In the genomic region with DNA sequence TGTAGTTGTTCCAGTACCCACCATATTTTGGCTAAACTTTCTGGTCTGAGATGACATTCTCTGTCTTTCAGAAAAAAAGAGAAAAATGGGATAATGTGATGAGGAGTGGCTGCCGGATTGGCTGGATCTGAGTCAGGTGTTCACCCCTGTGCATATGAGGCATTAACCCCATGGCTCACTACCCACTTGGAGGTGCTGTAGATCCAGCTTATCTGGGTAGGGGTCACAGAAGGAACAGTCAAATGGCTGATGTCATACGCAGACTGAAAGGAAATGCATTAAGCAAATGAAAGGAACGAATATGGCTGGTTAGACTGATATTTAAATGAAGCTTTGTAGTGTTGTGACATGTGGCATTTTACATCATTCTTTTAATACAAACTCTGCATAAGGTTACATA, we compare ENCODE assay signal across 18 cellular contexts. TPM values are rescaled to one million over a fixed set of nuclear protein-coding genes. Genes with fewer than 3 reads are reported as not detected.
DNase-seq lines count a peak whose midpoint lies in the region; FAIRE-seq and TF ChIP-seq lines count a peak whose summit lies in the region.
"Had no signal": no experiment of that assay in that cellular context is flagged by ENCODE, and none has a peak within 500 bp of the region (broad histone marks: within the 10 kb centered on the region; RNA-seq: fewer than 3 reads in every experiment).

No MANE protein-coding gene starts in this region.

- H4K8ac ChIP-seq in H9 (replicated peaks; ENCODE audit: insufficient read length, low read depth, low read length) = no peak overlapping the region
- no peak overlapping the region for H4K8ac ChIP-seq in neuronal stem cell (ENCODE audit: low read depth, low read length)

- no peak overlapping the region for H3K18ac ChIP-seq in H9 (ENCODE audit: insufficient read length, low read depth, low read length)
- no peak overlapping the region for H3K18ac ChIP-seq in neuronal stem cell (ENCODE audit: low read length)

- H3K27me3 ChIP-seq in H9 (ENCODE audit: insufficient read depth, low read length) (no peaks in the 10 kb centered on the region), astrocyte (ENCODE audit: insufficient read depth, low read length) (no peaks in the 10 kb centered on the region), neuronal stem cell (ENCODE audit: control insufficient read depth in 3 of 3, insufficient read depth in 3 of 3, low read depth in 1 of 3, low read length in 3 of 3) (no peaks in the 10 kb centered on the region)
- H3K27me3 ChIP-seq: BLaER1 treated with 17β-estradiol and CSF1 and Interleukin-3, amounts not matched to agents 10 nM and 100 nM had no signal

- no peak overlapping the region for H2BK20ac ChIP-seq in H9 (ENCODE audit: low read depth, low read length, poor library complexity, severe bottlenecking)

- H2AK5ac ChIP-seq in H9 (ENCODE audit: insufficient read length, low read length) (no peak overlapping the region), neuronal stem cell (ENCODE audit: low read depth, low read length) (no peak overlapping the region)

- H3K4me1 ChIP-seq in H9 (ENCODE audit: insufficient read depth, low read length) = peaks cover 13% of the 10 kb centered on the region
- H3K4me1 ChIP-seq in astrocyte (ENCODE audit: insufficient read depth, low read length) = no peaks in the 10 kb centered on the region
- H3K4me1 ChIP-seq in neuronal stem cell (ENCODE audit: control insufficient read depth in 2 of 2, insufficient read depth in 1 of 2, low read depth in 1 of 2, low read length in 2 of 2) = peaks cover 6% of the 10 kb centered on the region in 2 donors

- CTCF ChIA-PET in activated naive CD4-positive, alpha-beta T cell treated with anti-CD3 and anti-CD28 coated beads for 36 hours (lab: Charles Lee) = no interaction called here
- CTCF ChIA-PET in activated naive CD4-positive, alpha-beta T cell treated with anti-CD3 and anti-CD28 coated beads, Interleukin-2, amount 10 ng/mL, durations not matched to agents 7 days and 5 days (lab: Charles Lee) = no interaction called here

- H3K4me1 Mint-ChIP-seq in activated naive CD4-positive, alpha-beta T cell treated with anti-CD3 and anti-CD28 coated beads for 36 hours (ENCODE audit: low read depth) = peaks cover 50% of the 10 kb centered on the region
- H3K4me1 Mint-ChIP-seq in activated naive CD4-positive, alpha-beta T cell treated with anti-CD3 and anti-CD28 coated beads, Interleukin-2, amount 10 ng/mL, durations not matched to agents 7 days and 5 days = peaks cover 20% of the 10 kb centered on the region
- H3K4me1 Mint-ChIP-seq in H9 = peaks cover 56 to 71% of the 10 kb centered on the region in 2 experiments
- peaks cover 10% of the 10 kb centered on the region for H3K4me1 Mint-ChIP-seq in astrocyte (ENCODE audit: low read depth, unreplicated experiment)
- peaks cover 39% of the 10 kb centered on the region for H3K4me1 Mint-ChIP-seq in nephron progenitor cell

- H2BK120ac ChIP-seq in H9 (ENCODE audit: low read depth, low read length, poor library complexity, severe bottlenecking) (no peak overlapping the region), neuronal stem cell (ENCODE audit: low read depth, low read length) (no peak overlapping the region)

- H2AFZ ChIP-seq in H9 (ENCODE audit: low read length) (no peak overlapping the region), astrocyte (ENCODE audit: low read depth, low read length) (no peak overlapping the region), neuronal stem cell (ENCODE audit: low read length) (no peak overlapping the region)

- H3K79me2 ChIP-seq in H9 (ENCODE audit: insufficient read depth, low read length) (no peaks in the 10 kb centered on the region; the same call in 1 of the 2 replicates), astrocyte (ENCODE audit: insufficient read depth, low read length) (no peaks in the 10 kb centered on the region)

- no peak overlapping the region for H4K5ac ChIP-seq in H9 (ENCODE audit: insufficient read length, low read depth, low read length)

- H2BK15ac ChIP-seq in H9 (ENCODE audit: low read depth, low read length) (no peak overlapping the region), neuronal stem cell (ENCODE audit: low read length) (no peak overlapping the region)

- H4K20me1 ChIP-seq in H9 (ENCODE audit: control insufficient read depth, insufficient read depth, insufficient read length) (no peaks in the 10 kb centered on the region), astrocyte (ENCODE audit: insufficient read depth, low read length) (no peaks in the 10 kb centered on the region)
- H4K20me1 ChIP-seq: BLaER1 treated with 17β-estradiol and CSF1 and Interleukin-3, amounts not matched to agents 10 nM and 100 nM had no signal

- H3K36me3 Mint-ChIP-seq in activated naive CD4-positive, alpha-beta T cell treated with anti-CD3 and anti-CD28 coated beads for 36 hours (ENCODE audit: low read depth) = peaks cover 3% of the 10 kb centered on the region
- peaks cover 6% of the 10 kb centered on the region for H3K36me3 Mint-ChIP-seq in activated naive CD4-positive, alpha-beta T cell treated with anti-CD3 and anti-CD28 coated beads, Interleukin-2, amount 10 ng/mL, durations not matched to agents 7 days and 5 days
- H3K36me3 Mint-ChIP-seq in H9 (ENCODE audit: insufficient read depth in 1 of 3, low read depth in 3 of 3) (peaks cover 0 to 2% (median 0%) of the 10 kb centered on the region in 3 experiments; a peak in 1 of 7 replicates), astrocyte (ENCODE audit: low read depth, unreplicated experiment) (no peaks in the 10 kb centered on the region), nephron progenitor cell (ENCODE audit: low read depth) (peaks cover 45% of the 10 kb centered on the region)
- H3K36me3 Mint-ChIP-seq: IgD-negative memory B cell had no signal

- TF ChIP-seq CTCF in H9 (conservative IDR thresholded peaks at IDR 0.05) (no peak), astrocyte (IDR thresholded peaks at IDR 0.05; ENCODE audit: insufficient read depth, low read depth, low read length) (no peak), nephron progenitor cell (IDR thresholded peaks at IDR 0.05) (no peak)

- no peak overlapping the region for H3K4me3 Mint-ChIP-seq in activated naive CD4-positive, alpha-beta T cell treated with anti-CD3 and anti-CD28 coated beads for 36 hours
- no peak overlapping the region for H3K4me3 Mint-ChIP-seq in activated naive CD4-positive, alpha-beta T cell treated with anti-CD3 and anti-CD28 coated beads, Interleukin-2, amount 10 ng/mL, durations not matched to agents 7 days and 5 days
- H3K4me3 Mint-ChIP-seq in H9 (no peak overlapping the region), astrocyte (ENCODE audit: unreplicated experiment) (no peak overlapping the region), nephron progenitor cell (no peak overlapping the region)
- H3K4me3 Mint-ChIP-seq: CD8-positive, alpha-beta memory T cell; IgD-negative memory B cell had no signal

- H2BK12ac ChIP-seq in H9 (ENCODE audit: insufficient read length, low read depth, low read length) = no peak overlapping the region
- H2BK12ac ChIP-seq in neuronal stem cell (ENCODE audit: low read length) = no peak overlapping the region

- intact Hi-C loops in activated naive CD4-positive, alpha-beta T cell treated with anti-CD3 and anti-CD28 coated beads for 36 hours (cut with micrococcal nuclease) = loop anchor here (1.0 kb wide), 1 partner anchor 7 kb away; no protein-coding TSS in a partner anchor

- H2BK5ac ChIP-seq in H9 (ENCODE audit: insufficient read length, low read length) (no peak overlapping the region), neuronal stem cell (ENCODE audit: low read length) (no peak overlapping the region)

- no peaks in the 10 kb centered on the region for H3K23me2 ChIP-seq in H9 (ENCODE audit: insufficient read length, low read depth, low read length, poor library complexity, severe bottlenecking)

- H3K4me3 ChIP-seq in astrocyte (ENCODE audit: insufficient read depth, low read depth, low read length) = no peak overlapping the region
- H3K4me3 ChIP-seq in neuronal stem cell (ENCODE audit: low read length in 2 of 2) = no peak overlapping the region
- H3K4me3 ChIP-seq: BLaER1 treated with 17β-estradiol and CSF1 and Interleukin-3, amounts not matched to agents 10 nM and 100 nM had no signal

- DNase-seq in activated naive CD4-positive, alpha-beta T cell treated with anti-CD3 and anti-CD28 coated beads for 36 hours = peak; percentile 27
- no peak for DNase-seq in activated naive CD4-positive, alpha-beta T cell treated with anti-CD3 and anti-CD28 coated beads, Interleukin-2, amount 10 ng/mL, durations not matched to agents 7 days and 5 days
- DNase-seq in H9 (no peak), astrocyte (ENCODE audit: low read depth) (no peak), urothelium cell line (ENCODE audit: low spot score) (no peak), nephron progenitor cell (no peak), neuronal stem cell (ENCODE audit: low spot score) (no peak)
- DNase-seq: CD8-positive, alpha-beta memory T cell; NCI-H1105; NCI-H2081; NCI-H2227 treated with DMSO at 0.1 percent for 48 hours; NK-92 treated with Interleukin-12 subunit alpha and Interleukin-12 subunit beta, amount 100 ng/mL, for 24 hours had no signal

- H3K9me3 ChIP-seq in H9 (ENCODE audit: control insufficient read depth, low read depth, low read length) (no peaks in the 10 kb centered on the region), astrocyte (ENCODE audit: insufficient read depth, low read depth, low read length) (no peaks in the 10 kb centered on the region), neuronal stem cell (replicated peaks in 1 of 2; ENCODE audit: control insufficient read depth in 2 of 2, insufficient read depth in 1 of 2, low read depth in 1 of 2, low read length in 2 of 2) (no peaks in the 10 kb centered on the region)

- no peaks in the 10 kb centered on the region for H3K36me3 ChIP-seq in astrocyte (ENCODE audit: insufficient read depth, low read length)
- H3K36me3 ChIP-seq in neuronal stem cell (replicated peaks in 1 of 2; ENCODE audit: control insufficient read depth in 2 of 2, insufficient read depth in 2 of 2, low read length in 2 of 2) = peaks cover 0 to 3% of the 10 kb centered on the region in 2 donors

- H3K27me3 Mint-ChIP-seq in activated naive CD4-positive, alpha-beta T cell treated with anti-CD3 and anti-CD28 coated beads for 36 hours (ENCODE audit: low read depth) = no peaks in the 10 kb centered on the region
- no peaks in the 10 kb centered on the region for H3K27me3 Mint-ChIP-seq in activated naive CD4-positive, alpha-beta T cell treated with anti-CD3 and anti-CD28 coated beads, Interleukin-2, amount 10 ng/mL, durations not matched to agents 7 days and 5 days
- H3K27me3 Mint-ChIP-seq in H9 (ENCODE audit: low read depth) = no peaks in the 10 kb centered on the region
- H3K27me3 Mint-ChIP-seq in astrocyte (ENCODE audit: low read depth, unreplicated experiment) = no peaks in the 10 kb centered on the region
- no peaks in the 10 kb centered on the region for H3K27me3 Mint-ChIP-seq in nephron progenitor cell (ENCODE audit: low read depth, poor library complexity)
- H3K27me3 Mint-ChIP-seq: IgD-negative memory B cell had no signal

- no peaks in the 10 kb centered on the region for H3K9me3 Mint-ChIP-seq in activated naive CD4-positive, alpha-beta T cell treated with anti-CD3 and anti-CD28 coated beads for 36 hours
- no peaks in the 10 kb centered on the region for H3K9me3 Mint-ChIP-seq in activated naive CD4-positive, alpha-beta T cell treated with anti-CD3 and anti-CD28 coated beads, Interleukin-2, amount 10 ng/mL, durations not matched to agents 7 days and 5 days
- H3K9me3 Mint-ChIP-seq in H9 (no peaks in the 10 kb centered on the region), astrocyte (ENCODE audit: unreplicated experiment) (no peaks in the 10 kb centered on the region), nephron progenitor cell (no peaks in the 10 kb centered on the region)
- H3K9me3 Mint-ChIP-seq: CD8-positive, alpha-beta memory T cell had no signal

- H4K91ac ChIP-seq in H9 (ENCODE audit: insufficient read length, low read depth, low read length) (no peak overlapping the region), neuronal stem cell (ENCODE audit: low read depth, low read length, poor library complexity) (no peak overlapping the region)

- no CpG with 5 or more reads among the region's 3 CpGs for WGBS in H9 (ENCODE audit: extremely low coverage, insufficient read length, low lambda C conversion rate)
- WGBS in neuronal stem cell (ENCODE audit: extremely low coverage in 2 of 2, insufficient read length in 2 of 2, insufficient replicate concordance in 1 of 2), 2 donors = no CpG with 5 or more reads among the region's 3 CpGs

- H3K27ac Mint-ChIP-seq in activated naive CD4-positive, alpha-beta T cell treated with anti-CD3 and anti-CD28 coated beads for 36 hours = no peak overlapping the region
- H3K27ac Mint-ChIP-seq in activated naive CD4-positive, alpha-beta T cell treated with anti-CD3 and anti-CD28 coated beads, Interleukin-2, amount 10 ng/mL, durations not matched to agents 7 days and 5 days = no peak overlapping the region
- H3K27ac Mint-ChIP-seq in H9 (peak overlapping the region in 2 of 3 experiments; percentile 22 to 53; a peak in 3 of 7 replicates), astrocyte (ENCODE audit: unreplicated experiment) (no peak overlapping the region), nephron progenitor cell (no peak overlapping the region)
- H3K27ac Mint-ChIP-seq: IgD-negative memory B cell had no signal

- H3K27ac ChIP-seq in H9 (ENCODE audit: insufficient read length, low read depth, low read length) = no peak overlapping the region
- no peak overlapping the region for H3K27ac ChIP-seq in astrocyte (ENCODE audit: low read depth, low read length)
- H3K27ac ChIP-seq in neuronal stem cell (replicated peaks; ENCODE audit: low read length) = no peak overlapping the region
- H3K27ac ChIP-seq: BLaER1 treated with 17β-estradiol and CSF1 and Interleukin-3, amounts not matched to agents 10 nM and 100 nM had no signal

- FAIRE-seq in astrocyte (lab: Jason Lieb, UNC) (peak; percentile 23), urothelium cell line (lab: Jason Lieb, UNC) (peak; percentile 85)
- FAIRE-seq: D721Med, G401.6, HTR-8/SVneo, RCC 7860 had no signal

- no peak overlapping the region for H3K56ac ChIP-seq in H9 (ENCODE audit: insufficient read length, low read depth, low read length)

- H3K79me1 ChIP-seq in H9 (ENCODE audit: insufficient read depth, low read depth, low read length, poor library complexity, severe bottlenecking) (no peaks in the 10 kb centered on the region), neuronal stem cell (ENCODE audit: low read depth, low read length) (peaks cover 4% of the 10 kb centered on the region)

- H3K14ac ChIP-seq in H9 (ENCODE audit: insufficient read depth, low read length) (no peak overlapping the region), neuronal stem cell (ENCODE audit: low read length) (no peak overlapping the region)

- H3T11ph ChIP-seq in H9 (ENCODE audit: low read length) = no peak overlapping the region

- H3K23ac ChIP-seq in H9 (ENCODE audit: insufficient read length, low read depth, low read length) (no peak overlapping the region), neuronal stem cell (ENCODE audit: low read depth, low read length, poor library complexity) (no peak overlapping the region)

- H3K4me2 ChIP-seq in H9 (ENCODE audit: insufficient read depth, insufficient read length, low read length) (no peak overlapping the region), astrocyte (ENCODE audit: low read length) (no peak overlapping the region), neuronal stem cell (ENCODE audit: insufficient read depth, low read length, poor library complexity, severe bottlenecking) (no peak overlapping the region)
- H3K4me2 ChIP-seq: BLaER1 treated with 17β-estradiol and CSF1 and Interleukin-3, amounts not matched to agents 10 nM and 100 nM had no signal

- H3K4ac ChIP-seq in H9 (ENCODE audit: low read depth, low read length) (no peak overlapping the region), neuronal stem cell (ENCODE audit: low read length) (no peak overlapping the region)

- no peak overlapping the region for H3K9ac ChIP-seq in H9 (ENCODE audit: extremely low read depth, insufficient read length, low read length)
- H3K9ac ChIP-seq in astrocyte (ENCODE audit: low read length) = no peak overlapping the region
- H3K9ac ChIP-seq in neuronal stem cell (ENCODE audit: low read depth, low read length, poor library complexity) = no peak overlapping the region
- H3K9ac ChIP-seq: BLaER1 treated with 17β-estradiol and CSF1 and Interleukin-3, amounts not matched to agents 10 nM and 100 nM had no signal

RNA-seq across cellular contexts. Expression of a gene that starts 17.3 kb away (rescaled TPM):
- total RNA-seq in activated naive CD4-positive, alpha-beta T cell treated with anti-CD3 and anti-CD28 coated beads for 36 hours = 1 to 10 TPM; 2.4 to 2.7 TPM
- total RNA-seq in H9 (2021) = 17.7 and 18.9 TPM in 2 replicates
- total RNA-seq in astrocyte = 8.8 and 10.1 TPM in 2 replicates
- 39.6 TPM for polyA plus RNA-seq in neuronal stem cell (2013, experiment 1 of 2)
- 40.7 TPM for polyA plus RNA-seq in neuronal stem cell (2013, experiment 2 of 2)

Comparison
In these comparisons a context has a peak if more than half of its experiments do, and no peak if none do; other contexts are left out.
1. H3K27ac Mint-ChIP-seq: peak in H9 (2 of 3); none in activated naive CD4-positive, alpha-beta T cell treated with anti-CD3 and anti-CD28 coated beads for 36 hours (single experiment), activated naive CD4-positive, alpha-beta T cell treated with anti-CD3 and anti-CD28 coated beads, Interleukin-2, amount 10 ng/mL, durations not matched to agents 7 days and 5 days (single experiment), astrocyte (single experiment) and nephron progenitor cell (single experiment).